Comparison of ENCODE assay signal across 2 cellular contexts in the genomic region with DNA sequence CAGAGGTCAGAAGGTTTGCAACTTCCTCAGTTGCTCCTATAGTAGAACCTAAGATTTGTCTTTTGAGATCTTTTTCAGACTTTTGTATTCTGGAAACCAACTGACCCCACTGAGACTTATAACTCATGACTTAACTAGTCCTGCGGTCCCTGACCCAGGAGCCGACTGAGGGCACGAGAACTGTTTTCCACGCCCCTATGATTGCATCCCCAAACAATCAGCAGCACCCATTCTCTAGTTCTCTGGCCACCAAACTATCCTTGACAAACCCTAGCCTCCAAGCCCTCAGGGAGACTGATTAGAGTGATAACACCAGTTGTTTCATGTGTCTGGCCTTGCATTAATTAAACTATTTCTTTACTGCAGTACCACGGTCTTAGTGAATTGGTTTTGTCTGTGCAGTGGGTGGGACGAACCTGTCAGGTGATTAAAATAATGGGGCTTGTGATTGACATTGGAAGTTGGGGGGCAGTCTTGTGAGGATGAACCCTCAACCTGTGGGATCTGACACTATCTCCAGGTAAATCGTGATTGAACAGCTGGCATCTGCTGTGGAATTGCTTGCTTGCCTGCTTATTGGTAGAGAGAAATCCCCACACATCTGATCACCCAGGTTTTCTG.
TF ChIP-seq lines count a peak whose summit lies in the region.

No MANE protein-coding gene starts in this region.

TF ChIP-seq in HepG2, 621 proteins besides CTCF, POLR2A, EP300 and RAD21:
- TF ChIP-seq STAG1 (CRISPR knock-in tag; IDR thresholded peaks at IDR 0.05) (no peak), RELA (CRISPR knock-in tag; IDR thresholded peaks at IDR 0.05) (no peak), ZNF44 (CRISPR knock-in tag; IDR thresholded peaks at IDR 0.05) (peak; percentile 64), ZNF614 (CRISPR knock-in tag; IDR thresholded peaks at IDR 0.05; ENCODE audit: borderline replicate concordance) (no peak), ZFP36L2 (CRISPR knock-in tag; IDR thresholded peaks at IDR 0.05) (no peak), NBN (conservative IDR thresholded peaks at IDR 0.05) (no peak), ZNF24 (IDR thresholded peaks at IDR 0.05) (no peak), ZNF615 (CRISPR knock-in tag; IDR thresholded peaks at IDR 0.05; ENCODE audit: borderline replicate concordance) (0 out of 2 replicates have a peak, but pooled peaks have one; percentile 53), ZNF567 (CRISPR knock-in tag; IDR thresholded peaks at IDR 0.05; ENCODE audit: borderline replicate concordance) (no peak), ZNF446 (CRISPR knock-in tag; IDR thresholded peaks at IDR 0.05) (0 out of 2 replicates have a peak, but pooled peaks have one; percentile 26), MIER2 (CRISPR knock-in tag; IDR thresholded peaks at IDR 0.05) (no peak), REL (CRISPR knock-in tag; conservative IDR thresholded peaks at IDR 0.05) (no peak), SRSF1 (optimal IDR thresholded peaks at IDR 0.05; ENCODE audit: low read depth, low read length) (no peak)
- TF ChIP-seq, protein P1, sequence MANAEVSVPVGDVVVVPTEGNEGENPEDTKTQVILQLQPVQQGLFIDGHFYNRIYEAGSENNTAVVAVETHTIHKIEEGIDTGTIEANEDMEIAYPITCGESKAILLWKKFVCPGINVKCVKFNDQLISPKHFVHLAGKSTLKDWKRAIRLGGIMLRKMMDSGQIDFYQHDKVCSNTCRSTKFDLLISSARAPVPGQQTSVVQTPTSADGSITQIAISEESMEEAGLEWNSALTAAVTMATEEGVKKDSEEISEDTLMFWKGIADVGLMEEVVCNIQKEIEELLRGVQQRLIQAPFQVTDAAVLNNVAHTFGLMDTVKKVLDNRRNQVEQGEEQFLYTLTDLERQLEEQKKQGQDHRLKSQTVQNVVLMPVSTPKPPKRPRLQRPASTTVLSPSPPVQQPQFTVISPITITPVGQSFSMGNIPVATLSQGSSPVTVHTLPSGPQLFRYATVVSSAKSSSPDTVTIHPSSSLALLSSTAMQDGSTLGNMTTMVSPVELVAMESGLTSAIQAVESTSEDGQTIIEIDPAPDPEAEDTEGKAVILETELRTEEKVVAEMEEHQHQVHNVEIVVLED (CRISPR knock-in tag; IDR thresholded peaks at IDR 0.05; ENCODE audit: borderline replicate concordance): no peak

TF ChIP-seq in H1, 55 proteins besides CTCF, POLR2A, EP300 and RAD21:
- TF ChIP-seq KDM5A (IDR thresholded peaks at IDR 0.05; ENCODE audit: low read length) (no peak), POLR2AphosphoS5 (IDR thresholded peaks at IDR 0.05; ENCODE audit: low read depth, low read length) (no peak), CEBPB (IDR thresholded peaks at IDR 0.05; ENCODE audit: low read depth, low read length) (no peak), TBP (IDR thresholded peaks at IDR 0.05; ENCODE audit: low read depth, low read length) (no peak), JUND (IDR thresholded peaks at IDR 0.05; ENCODE audit: low read length) (no peak), TAF7 (optimal IDR thresholded peaks at IDR 0.05; ENCODE audit: borderline replicate concordance, low read depth, low read length) (no peak), CREB1 (IDR thresholded peaks at IDR 0.05) (no peak), ASH2L (IDR thresholded peaks at IDR 0.05; ENCODE audit: low read length) (no peak), BRCA1 (IDR thresholded peaks at IDR 0.05; ENCODE audit: low read depth, low read length) (no peak), YY1 (IDR thresholded peaks at IDR 0.05; ENCODE audit: low read depth, low read length) (no peak), NANOG (IDR thresholded peaks at IDR 0.05; ENCODE audit: insufficient read depth, low read depth, low read length, poor library complexity, severe bottlenecking) (no peak), JUN (IDR thresholded peaks at IDR 0.05; ENCODE audit: low read depth, low read length) (no peak), TAF1 (IDR thresholded peaks at IDR 0.05; ENCODE audit: low read depth, low read length) (no peak), EZH2 (IDR thresholded peaks at IDR 0.05; ENCODE audit: low read depth, low read length, severe bottlenecking) (no peak), MAFK (IDR thresholded peaks at IDR 0.05; ENCODE audit: low read depth, low read length) (no peak), ZNF274 (IDR thresholded peaks at IDR 0.05; ENCODE audit: borderline replicate concordance, extremely low read depth, low read length) (no peak), KDM4A (IDR thresholded peaks at IDR 0.05; ENCODE audit: low read depth, low read length, severe bottlenecking) (no peak)
- TF ChIP-seq, protein P2, sequence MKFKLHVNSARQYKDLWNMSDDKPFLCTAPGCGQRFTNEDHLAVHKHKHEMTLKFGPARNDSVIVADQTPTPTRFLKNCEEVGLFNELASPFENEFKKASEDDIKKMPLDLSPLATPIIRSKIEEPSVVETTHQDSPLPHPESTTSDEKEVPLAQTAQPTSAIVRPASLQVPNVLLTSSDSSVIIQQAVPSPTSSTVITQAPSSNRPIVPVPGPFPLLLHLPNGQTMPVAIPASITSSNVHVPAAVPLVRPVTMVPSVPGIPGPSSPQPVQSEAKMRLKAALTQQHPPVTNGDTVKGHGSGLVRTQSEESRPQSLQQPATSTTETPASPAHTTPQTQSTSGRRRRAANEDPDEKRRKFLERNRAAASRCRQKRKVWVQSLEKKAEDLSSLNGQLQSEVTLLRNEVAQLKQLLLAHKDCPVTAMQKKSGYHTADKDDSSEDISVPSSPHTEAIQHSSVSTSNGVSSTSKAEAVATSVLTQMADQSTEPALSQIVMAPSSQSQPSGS (IDR thresholded peaks at IDR 0.05; ENCODE audit: low read length): no peak
- TF ChIP-seq, protein P3, sequence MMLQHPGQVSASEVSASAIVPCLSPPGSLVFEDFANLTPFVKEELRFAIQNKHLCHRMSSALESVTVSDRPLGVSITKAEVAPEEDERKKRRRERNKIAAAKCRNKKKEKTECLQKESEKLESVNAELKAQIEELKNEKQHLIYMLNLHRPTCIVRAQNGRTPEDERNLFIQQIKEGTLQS (IDR thresholded peaks at IDR 0.05; ENCODE audit: insufficient read depth, low read depth, low read length): no peak
